28 cellular contexts compared by ENCODE assay signal in the genomic region with DNA sequence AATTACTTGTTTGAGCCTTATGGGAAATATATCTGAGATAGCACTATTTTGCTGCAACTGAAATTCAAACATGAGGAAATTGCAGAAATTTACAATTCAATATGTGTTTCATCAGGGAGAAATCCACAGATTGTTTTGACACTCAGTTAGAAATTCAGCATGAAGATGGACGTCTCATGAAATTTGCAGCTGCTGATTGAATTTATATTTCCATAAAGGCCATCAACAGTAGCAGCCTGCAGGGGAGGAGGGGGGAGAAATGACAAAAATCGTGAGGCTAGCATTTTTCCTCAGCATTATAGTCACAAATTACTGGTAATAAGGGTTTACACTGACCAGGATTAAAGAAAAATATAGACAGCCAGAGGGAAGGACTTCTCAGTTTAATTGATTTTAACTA.
"Had no signal": no experiment of that assay in that cellular context is flagged by ENCODE, and none has a peak within 500 bp of the region (broad histone marks: within the 10 kb centered on the region; RNA-seq: fewer than 3 reads in every experiment).

No MANE protein-coding gene starts in this region.

- H3K27ac Mint-ChIP-seq: activated CD4-positive, alpha-beta memory T cell treated with anti-CD3 and anti-CD28 coated beads, Interleukin-2, amount 10 ng/mL, durations not matched to agents 7 days and 5 days; activated CD4-positive, alpha-beta T cell treated with anti-CD3 and anti-CD28 coated beads, Interleukin-2, amount 10 ng/mL, durations not matched to agents 7 days and 5 days; activated naive CD4-positive, alpha-beta T cell treated with anti-CD3 and anti-CD28 coated beads, Interleukin-2, amount 50 U/mL, for 72 hours; activated T-cell treated with anti-CD3 and anti-CD28 coated beads, Interleukin-2, amount 50 U/mL, for 24 hours; activated T-helper 2 cell treated with anti-CD3 and anti-CD28 coated beads, Interferon-gamma antibody, Interleukin-2, Interleukin-4, amounts not matched to agents 10 μg/mL and 5 μg/mL and 100 μg/mL, durations not matched to agents 14 hours and 24 hours and 36 hours; nephron; progenitor cell of endocrine pancreas; stimulated activated naive CD8-positive, alpha-beta T cell treated with anti-CD3 and anti-CD28 coated beads, Interleukin-15, Interleukin-2, amounts not matched to agents 100 ng/mL and 50 ng/mL, for 24 hours; type B pancreatic cell had no signal

- H3K36me3 Mint-ChIP-seq: type B pancreatic cell had no signal

- H3K9me3 ChIP-seq: ovary, thoracic aorta, uterus had no signal

- H3K9me3 Mint-ChIP-seq: activated CD4-positive, alpha-beta memory T cell treated with anti-CD3 and anti-CD28 coated beads, Interleukin-2, amount 10 ng/mL, durations not matched to agents 7 days and 5 days; activated CD4-positive, alpha-beta T cell treated with anti-CD3 and anti-CD28 coated beads, Interleukin-2, amount 10 ng/mL, durations not matched to agents 7 days and 5 days; activated T-cell treated with anti-CD3 and anti-CD28 coated beads, Interleukin-2, amount 50 U/mL, for 24 hours; activated T-helper 2 cell treated with anti-CD3 and anti-CD28 coated beads, Interferon-gamma antibody, Interleukin-2, Interleukin-4, amounts not matched to agents 10 μg/mL and 5 μg/mL and 100 μg/mL, durations not matched to agents 14 hours and 24 hours and 36 hours; nephron; type B pancreatic cell had no signal

- H3K27me3 Mint-ChIP-seq: activated CD4-positive, alpha-beta memory T cell treated with anti-CD3 and anti-CD28 coated beads, Interleukin-2, amount 10 ng/mL, durations not matched to agents 7 days and 5 days; activated CD4-positive, alpha-beta T cell treated with anti-CD3 and anti-CD28 coated beads, Interleukin-2, amount 10 ng/mL, durations not matched to agents 7 days and 5 days; activated T-cell treated with anti-CD3 and anti-CD28 coated beads, Interleukin-2, amount 50 U/mL, for 24 hours; progenitor cell of endocrine pancreas; stimulated activated naive CD8-positive, alpha-beta T cell treated with anti-CD3 and anti-CD28 coated beads, Interleukin-15, Interleukin-2, amounts not matched to agents 100 ng/mL and 50 ng/mL, for 24 hours; type B pancreatic cell had no signal

- H3K27me3 ChIP-seq: dorsolateral prefrontal cortex, ovary, uterus had no signal

- ATAC-seq: activated naive CD4-positive, alpha-beta T cell treated with anti-CD3 and anti-CD28 coated beads, Interleukin-2, amount 50 U/mL, for 72 hours; sciatic nerve had no signal

- DNase-seq: activated CD4-positive, alpha-beta memory T cell treated with anti-CD3 and anti-CD28 coated beads, Interleukin-2, amount 10 ng/mL, durations not matched to agents 7 days and 5 days; activated CD4-positive, alpha-beta T cell treated with anti-CD3 and anti-CD28 coated beads for 1 hour; activated CD4-positive, alpha-beta T cell treated with anti-CD3 and anti-CD28 coated beads, Interleukin-2, amount 10 ng/mL, durations not matched to agents 7 days and 5 days; activated CD8-positive, alpha-beta memory T cell treated with anti-CD3 and anti-CD28 coated beads, Interleukin-2, amount 50 U/mL, for 48 hours; activated naive CD4-positive, alpha-beta T cell; activated T-cell treated with anti-CD3 and anti-CD28 coated beads, Interleukin-2, amount 50 U/mL, for 24 hours; anterior cingulate cortex; cerebellar nuclear complex; dorsolateral prefrontal cortex; effector memory CD4-positive, alpha-beta T cell; kidney glomerular epithelial cell; left ventricle myocardium inferior; ovary; stimulated activated CD4-positive, alpha-beta T cell treated with anti-CD3 and anti-CD28 coated beads, Interleukin-12 subunit alpha, Interleukin-12 subunit beta, amount 100 ng/mL, for 4 hours; stimulated activated CD4-positive, alpha-beta T cell treated with anti-CD3 and anti-CD28 coated beads, Interleukin-4, amount 100 ng/mL, for 1 hour; T-helper 2 cell; uterus had no signal

- H3K4me1 ChIP-seq: uterus had no signal

- H3K4me1 Mint-ChIP-seq: activated CD4-positive, alpha-beta memory T cell treated with anti-CD3 and anti-CD28 coated beads, Interleukin-2, amount 10 ng/mL, durations not matched to agents 7 days and 5 days; activated CD4-positive, alpha-beta T cell treated with anti-CD3 and anti-CD28 coated beads, Interleukin-2, amount 10 ng/mL, durations not matched to agents 7 days and 5 days; nephron had no signal

- H3K36me3 ChIP-seq: left ventricle myocardium inferior, ovary, thoracic aorta, uterus had no signal

- H3K4me3 ChIP-seq: coronary artery, dorsolateral prefrontal cortex, left ventricle myocardium inferior, lung, ovary, skin epidermis, thoracic aorta, uterus had no signal

- H3K4me3 Mint-ChIP-seq: activated CD4-positive, alpha-beta memory T cell treated with anti-CD3 and anti-CD28 coated beads, Interleukin-2, amount 10 ng/mL, durations not matched to agents 7 days and 5 days; activated CD4-positive, alpha-beta T cell treated with anti-CD3 and anti-CD28 coated beads, Interleukin-2, amount 10 ng/mL, durations not matched to agents 7 days and 5 days; activated T-cell treated with anti-CD3 and anti-CD28 coated beads, Interleukin-2, amount 50 U/mL, for 24 hours; nephron; stimulated activated naive CD8-positive, alpha-beta T cell treated with anti-CD3 and anti-CD28 coated beads, Interleukin-15, Interleukin-2, amounts not matched to agents 100 ng/mL and 50 ng/mL, for 24 hours; type B pancreatic cell had no signal
